In the genomic region with DNA sequence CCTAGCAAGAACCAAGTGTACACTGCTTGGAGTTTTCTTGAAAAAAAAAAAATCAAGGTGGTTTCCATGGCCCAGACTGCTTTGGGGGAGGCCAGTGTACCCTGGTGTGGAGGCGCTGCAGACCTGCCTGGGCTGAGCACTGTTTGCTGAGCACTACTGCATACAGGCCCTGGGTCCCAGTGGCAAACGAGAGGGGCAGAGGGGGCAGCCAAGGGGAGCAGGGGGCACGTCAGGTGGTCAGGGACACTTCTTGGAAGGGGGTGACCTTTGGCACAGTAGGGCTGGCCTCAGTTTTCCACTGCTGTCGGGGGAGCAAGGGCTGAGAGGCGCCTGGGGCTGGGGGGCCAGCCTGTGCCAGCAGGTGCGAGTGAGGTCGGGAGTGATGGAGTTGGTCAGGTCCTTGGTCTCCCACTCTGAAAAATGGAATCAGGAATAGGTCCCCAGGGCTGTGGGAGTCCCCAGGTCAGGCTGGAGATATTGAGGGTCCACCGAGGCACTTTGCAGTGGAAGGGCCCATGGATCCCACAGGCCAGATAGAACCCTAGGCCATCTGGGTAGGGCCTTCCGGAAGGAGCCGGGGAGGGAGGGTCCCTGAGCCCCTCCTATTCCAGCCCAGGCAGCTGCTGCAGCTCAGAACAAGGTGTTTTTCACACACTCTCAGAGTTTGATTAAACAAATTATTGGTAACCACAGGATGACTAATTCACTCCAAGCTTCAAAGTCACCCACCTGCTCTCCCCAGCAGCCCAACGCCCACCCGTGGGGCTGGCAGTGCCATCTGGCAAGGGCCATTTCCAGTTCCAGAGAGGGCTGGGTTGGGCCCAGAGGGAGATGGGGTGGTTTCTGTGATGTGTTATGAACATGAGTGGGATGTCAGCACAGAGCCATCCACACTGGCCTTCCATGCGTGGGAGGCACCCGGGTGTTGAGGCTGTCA, we compare ENCODE assay signal across 8 cellular contexts. TPM values are rescaled to one million over a fixed set of nuclear protein-coding genes. Genes with fewer than 3 reads are reported as not detected.
DNase-seq lines count a peak whose midpoint lies in the region; ATAC-seq and TF ChIP-seq lines count a peak whose summit lies in the region.

No MANE protein-coding gene starts in this region.

- no peak for ATAC-seq in HG03432 (IDR thresholded peaks at IDR 0.05; ENCODE audit: unreplicated experiment)
- ATAC-seq in HG02840 (IDR thresholded peaks at IDR 0.05; ENCODE audit: low FRiP score, unreplicated experiment), result no peak
- no peak for ATAC-seq in GM18909 (IDR thresholded peaks at IDR 0.05; ENCODE audit: poor library complexity, unreplicated experiment)

- DNase-seq in Jurkat, Clone E6-1 (ENCODE audit: low read depth, low spot score), result peak; percentile 67
- peak; percentile 53 to 73 for DNase-seq in activated CD4-positive, alpha-beta T cell treated with anti-CD3 and anti-CD28 coated beads, Interleukin-2, amount 50 U/mL, for 24 hours (ENCODE audit: low read depth in 1 of 2, low spot score in 1 of 2)
- peak in 1 of 2 experiments; percentile 50 for DNase-seq in erythroblast (lab: John Stamatoyannopoulos, UW)
- DNase-seq in stimulated activated CD4-positive, alpha-beta T cell treated with anti-CD3 and anti-CD28 coated beads, Interleukin-12 subunit alpha, Interleukin-12 subunit beta, amount 100 ng/mL, for 48 hours (ENCODE audit: low read depth in 2 of 3, low spot score in 1 of 3), result peak; percentile 47 to 64 (median 61)
- DNase-seq in iPS-NIHi11 (ENCODE audit: low spot score), result no peak

- TF ChIP-seq POLR2A in erythroblast (IDR thresholded peaks at IDR 0.05; ENCODE audit: low read length), result peak; percentile 1

- peak overlapping the region; percentile 55 for H3K4me3 ChIP-seq in Jurkat, Clone E6-1 (ENCODE audit: low read length)

RNA-seq across cellular contexts. Expression of gene ZFPM1, which starts 3.5 kb away (rescaled TPM):
- polyA plus RNA-seq in Jurkat, Clone E6-1 (2012; ENCODE audit: insufficient read depth, insufficient read length), result 2.0 TPM
